ENCODE assay signal across 18 cellular contexts in the genomic region with DNA sequence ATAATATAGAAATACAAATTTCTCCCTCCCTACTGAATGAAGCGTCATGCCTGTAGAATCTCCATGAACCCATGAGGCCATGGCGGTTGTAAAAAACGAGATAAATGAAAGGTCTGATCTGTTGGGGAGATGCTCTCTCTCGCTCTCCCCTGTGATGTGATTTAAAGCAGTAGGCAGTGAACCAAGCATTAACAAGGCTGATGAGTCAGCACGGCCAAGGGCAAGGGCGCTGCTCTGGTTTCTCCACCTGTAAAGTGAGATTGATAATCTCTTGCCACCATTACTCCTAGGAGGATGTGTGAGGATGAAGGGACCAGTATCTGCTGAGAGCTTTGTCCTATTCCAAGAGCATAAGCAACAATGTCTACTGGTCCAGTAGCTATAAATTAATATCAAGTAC.
"Had no signal": no experiment of that assay in that cellular context is flagged by ENCODE, and none has a peak within 500 bp of the region (broad histone marks: within the 10 kb centered on the region; RNA-seq: fewer than 3 reads in every experiment).

No MANE protein-coding gene starts in this region.

- H3K27me3 ChIP-seq: sigmoid colon, stomach, transverse colon had no signal

- ATAC-seq: effector memory CD8-positive, alpha-beta T cell; left colon had no signal

- H3K9me3 Mint-ChIP-seq: dendritic cell treated with granulocyte-macrophage colony-stimulating factor and Interleukin-4, amounts not matched to agents 40 ng/mL and 50 ng/mL, for 4 days; nephron had no signal

- H3K27ac Mint-ChIP-seq: dendritic cell treated with granulocyte-macrophage colony-stimulating factor and Interleukin-4, amounts not matched to agents 40 ng/mL and 50 ng/mL, for 4 days; effector memory CD8-positive, alpha-beta T cell; immature natural killer cell; nephron had no signal

- H3K4me3 ChIP-seq: esophagus muscularis mucosa, sigmoid colon, skin epidermis, stomach, thoracic aorta, transverse colon had no signal

- H3K36me3 Mint-ChIP-seq: immature natural killer cell had no signal

- DNase-seq: effector memory CD8-positive, alpha-beta T cell; immature natural killer cell; kidney; left colon; mesendoderm; naive B cell; posterior cingulate gyrus; sigmoid colon; stimulated activated naive CD4-positive, alpha-beta T cell; stomach; substantia nigra; transverse colon had no signal

- H3K9me3 ChIP-seq: esophagus muscularis mucosa, sigmoid colon, stomach, thoracic aorta, transverse colon had no signal

- H3K27ac ChIP-seq: epithelial cell of prostate, esophagus muscularis mucosa, sigmoid colon, skin epidermis, stomach, thoracic aorta, transverse colon had no signal

- H3K4me3 Mint-ChIP-seq: dendritic cell treated with granulocyte-macrophage colony-stimulating factor and Interleukin-4, amounts not matched to agents 40 ng/mL and 50 ng/mL, for 4 days; effector memory CD8-positive, alpha-beta T cell; immature natural killer cell; naive B cell; nephron had no signal

- H3K36me3 ChIP-seq: esophagus muscularis mucosa, sigmoid colon, stomach, thoracic aorta, transverse colon had no signal

- H3K4me1 ChIP-seq: esophagus muscularis mucosa, sigmoid colon, stomach, transverse colon had no signal

- H3K4me1 Mint-ChIP-seq: immature natural killer cell had no signal

- H3K27me3 Mint-ChIP-seq: dendritic cell treated with granulocyte-macrophage colony-stimulating factor and Interleukin-4, amounts not matched to agents 40 ng/mL and 50 ng/mL, for 4 days; effector memory CD8-positive, alpha-beta T cell had no signal
